ENCODE assay signal across 1 cellular context in genomic region chr15:63895194-63895593, GRCh38.
TF ChIP-seq lines count a peak whose summit lies in the region.

No MANE protein-coding gene starts in this region.

TF ChIP-seq in K562, 482 proteins besides CTCF, POLR2A, EP300 and RAD21 (continued from another document):
- no peak for TF ChIP-seq PCBP2 (IDR thresholded peaks at IDR 0.05; ENCODE audit: low read depth, low read length, poor library complexity, severe bottlenecking)
- TF ChIP-seq SIN3B (IDR thresholded peaks at IDR 0.05; ENCODE audit: low read depth) = no peak
- TF ChIP-seq NR2C1 (IDR thresholded peaks at IDR 0.05) = no peak
- no peak; the same call in 1 of the 2 replicates for TF ChIP-seq NR2C1 (tag; IDR thresholded peaks at IDR 0.05)
- peak; percentile 63; the same call in 1 of the 2 replicates for TF ChIP-seq ETS1 (conservative IDR thresholded peaks at IDR 0.05; ENCODE audit: control insufficient read depth, low read depth, low read length)
- TF ChIP-seq ZNF165 (CRISPR knock-in tag; IDR thresholded peaks at IDR 0.05; ENCODE audit: borderline replicate concordance) = peak; percentile 50; the same call in 1 of the 2 replicates
- TF ChIP-seq ZMIZ1 (IDR thresholded peaks at IDR 0.05; ENCODE audit: low read depth in 2 of 2, low read length in 2 of 2) = peak in 1 of 2 experiments; percentile 86; a peak in 2 of 4 replicates
- TF ChIP-seq SUPT5H (IDR thresholded peaks at IDR 0.05) = peak; percentile 57
- TF ChIP-seq SMAD4 (CRISPR knock-in tag; conservative IDR thresholded peaks at IDR 0.05) = peak; percentile 61
- no peak for TF ChIP-seq JUN (IDR thresholded peaks at IDR 0.05; ENCODE audit: borderline replicate concordance, low read depth, low read length)
- TF ChIP-seq JUN (CRISPR knock-in tag; IDR thresholded peaks at IDR 0.05; ENCODE audit: borderline replicate concordance) = no peak
- TF ChIP-seq ETV1 (tag; conservative IDR thresholded peaks at IDR 0.05; ENCODE audit: low read depth) = peak; percentile 93
- TF ChIP-seq GABPB1 (CRISPR knock-in tag; IDR thresholded peaks at IDR 0.05) = peak; percentile 34; the same call in 1 of the 2 replicates
- TF ChIP-seq POLR2AphosphoS5 (IDR thresholded peaks at IDR 0.05; ENCODE audit: control insufficient read depth, insufficient read depth, low read depth, low read length) = peak; percentile 85
- no peak for TF ChIP-seq TRIM28 (IDR thresholded peaks at IDR 0.05)
- peak in 1 of 2 experiments; percentile 30; a peak in 2 of 4 replicates for TF ChIP-seq HDAC1 (IDR thresholded peaks at IDR 0.05)
